ENCODE assay signal across 8 cellular contexts in the genomic region with DNA sequence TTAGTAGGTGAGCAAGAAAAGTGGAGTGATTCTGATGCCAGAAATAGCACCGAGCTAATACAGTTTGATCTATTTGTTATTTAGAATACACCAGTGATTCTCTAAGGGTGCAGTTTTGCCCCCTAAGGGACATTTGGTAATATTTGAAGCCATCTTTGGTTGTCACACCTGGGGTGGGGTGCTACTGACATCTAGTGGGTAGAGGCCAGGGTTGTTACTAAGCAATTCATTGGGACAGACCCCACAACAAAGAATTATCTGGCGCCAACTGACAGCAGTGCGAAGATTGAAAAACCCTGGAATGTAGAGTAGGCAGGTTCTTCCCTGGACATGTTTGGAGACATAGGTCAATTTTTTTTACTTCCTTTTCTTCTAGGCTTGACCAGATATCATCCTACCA. TPM values are rescaled to one million over a fixed set of nuclear protein-coding genes. Genes with fewer than 3 reads are reported as not detected.
DNase-seq lines count a peak whose midpoint lies in the region; ATAC-seq and TF ChIP-seq lines count a peak whose summit lies in the region.

No MANE protein-coding gene starts in this region.

- H3K79me2 ChIP-seq in neural progenitor cell (ENCODE audit: low read depth) = peaks cover 85% of the 10 kb centered on the region

- H3K36me3 ChIP-seq in body of pancreas (replicated peaks in 1 of 2; ENCODE audit: insufficient read depth in 1 of 2, low read depth in 2 of 2) (no peaks in the 10 kb centered on the region), neural progenitor cell (no peaks in the 10 kb centered on the region), ovary (no peaks in the 10 kb centered on the region)

- H3K4me1 ChIP-seq in body of pancreas = peaks cover 22% of the 10 kb centered on the region
- no peaks in the 10 kb centered on the region for H3K4me1 ChIP-seq in neural progenitor cell
- peaks cover 3% of the 10 kb centered on the region for H3K4me1 ChIP-seq in ovary (ENCODE audit: insufficient read depth)

- H3K4me3 Mint-ChIP-seq in neural progenitor cell = no peak overlapping the region

- WGBS in body of pancreas, 2 donors = 83 to 89% methylated on average over 3 of the region's 3 CpGs
- WGBS in ovary, 3 donors = 94 to 96% (median 95%) methylated on average over 3 of the region's 3 CpGs

- peak in 3 of 4 experiments; percentile 1 to 8 (median 4) for DNase-seq in activated CD4-positive, CD25-positive, alpha-beta regulatory T cell (lab: John Stamatoyannopoulos, UW)
- DNase-seq in activated CD4-positive, CD25-positive, alpha-beta regulatory T cell treated with anti-CD3 and anti-CD28 coated beads, Interleukin-2, amount 50 U/mL, for 72 hours = no peak
- DNase-seq in RWPE1 (ENCODE audit: low spot score) (no peak), body of pancreas (no peak), neural progenitor cell (ENCODE audit: low spot score) (peak; percentile 70), ovary (no peak), NCI-H1930 (lab: John Stamatoyannopoulos, UW) (no peak)

- H2AFZ ChIP-seq in neural progenitor cell (replicated peaks) = no peak overlapping the region

- no peak overlapping the region for H3K27ac ChIP-seq in RWPE1
- no peak overlapping the region for H3K27ac ChIP-seq in body of pancreas
- H3K27ac ChIP-seq in neural progenitor cell = no peak overlapping the region
- H3K27ac ChIP-seq in ovary = no peak overlapping the region

- no peaks in the 10 kb centered on the region for H4K20me1 ChIP-seq in neural progenitor cell (ENCODE audit: low read depth)

- ATAC-seq in HG02970 (IDR thresholded peaks at IDR 0.05; ENCODE audit: low FRiP score, unreplicated experiment) (peak; percentile 71), body of pancreas (no peak)

- TF ChIP-seq CTCF in RWPE1 (conservative IDR thresholded peaks at IDR 0.05; ENCODE audit: low read depth) (peak; percentile 31; the same call in 1 of the 2 replicates), body of pancreas (IDR thresholded peaks at IDR 0.05) (peak in 4 of 7 experiments; percentile 35 to 44 (median 36)), neural progenitor cell (IDR thresholded peaks at IDR 0.05) (peak; percentile 71), ovary (IDR thresholded peaks at IDR 0.05) (no peak)

- H3K27me3 ChIP-seq in body of pancreas (no peaks in the 10 kb centered on the region), neural progenitor cell (no peaks in the 10 kb centered on the region), ovary (no peaks in the 10 kb centered on the region)

- no peaks in the 10 kb centered on the region for H3F3A ChIP-seq in neural progenitor cell (ENCODE audit: low read depth)

- H3K4me1 Mint-ChIP-seq in neural progenitor cell = no peaks in the 10 kb centered on the region

- POLR2A ChIA-PET in RWPE1 (lab: Yijun Ruan, JAX; ENCODE audit: low non-redundant PET) = no interaction called here

- H3K9me3 ChIP-seq in body of pancreas = no peaks in the 10 kb centered on the region
- no peaks in the 10 kb centered on the region for H3K9me3 ChIP-seq in neural progenitor cell (ENCODE audit: low read depth)
- no peaks in the 10 kb centered on the region for H3K9me3 ChIP-seq in ovary

- H3K9ac ChIP-seq in neural progenitor cell = no peak overlapping the region

- H3K4me2 ChIP-seq in neural progenitor cell = no peak overlapping the region

- TF ChIP-seq EP300 in ovary (IDR thresholded peaks at IDR 0.05) = no peak

- H3K27ac Mint-ChIP-seq in neural progenitor cell = no peak overlapping the region

- TF ChIP-seq POLR2A in body of pancreas (IDR thresholded peaks at IDR 0.05) (no peak), ovary (IDR thresholded peaks at IDR 0.05) (no peak)

- H3K36me3 Mint-ChIP-seq in neural progenitor cell = peaks cover 10% of the 10 kb centered on the region

- H3K9me3 Mint-ChIP-seq in neural progenitor cell = peaks cover 3% of the 10 kb centered on the region

- intact Hi-C loops in body of pancreas (cut with DNase I) = no loop called here
- intact Hi-C loops in ovary (cut with DNase I) = no loop called here

- H3K27me3 Mint-ChIP-seq in neural progenitor cell (ENCODE audit: insufficient read depth, low read depth) = peaks cover 2% of the 10 kb centered on the region

- H3K4me3 ChIP-seq in body of pancreas (no peak overlapping the region), neural progenitor cell (no peak overlapping the region), ovary (no peak overlapping the region)

- CTCF ChIA-PET in RWPE1 (lab: Yijun Ruan, JAX) = interaction anchor here (0.7 kb wide), 1 partner anchor 96 kb away, joined by 3 read pairs; no protein-coding TSS in a partner anchor

RNA-seq across cellular contexts. Expression of a gene that starts 14.6 kb away (rescaled TPM):
- total RNA-seq in body of pancreas (10 to 100 TPM; 11.7 to 17.1 TPM), neural progenitor cell (ENCODE audit: low replicate concordance) (37.7 and 51.8 TPM in 2 replicates), ovary (100 to 1,000 TPM in 3 of 7 donors, 10 to 100 TPM in 4; 42.5 to 271 (median 95.5) TPM)
- 1 to 10 TPM; 4.9 to 10.0 TPM for polyA plus RNA-seq in ovary

Comparison
In these comparisons a context has a peak if more than half of its experiments do, and no peak if none do; other contexts are left out.
1. DNase-seq: peak in activated CD4-positive, CD25-positive, alpha-beta regulatory T cell (3 of 4) and neural progenitor cell (single experiment); none in activated CD4-positive, CD25-positive, alpha-beta regulatory T cell treated with anti-CD3 and anti-CD28 coated beads, Interleukin-2, amount 50 U/mL, for 72 hours (single experiment), RWPE1 (single experiment), body of pancreas (0 of 4), ovary (0 of 5) and NCI-H1930 (0 of 2).
2. CTCF ChIP-seq: peak in RWPE1 (single experiment), body of pancreas (4 of 7) and neural progenitor cell (single experiment); none in ovary (0 of 3).